21 cellular contexts compared by ENCODE assay signal in the genomic region with DNA sequence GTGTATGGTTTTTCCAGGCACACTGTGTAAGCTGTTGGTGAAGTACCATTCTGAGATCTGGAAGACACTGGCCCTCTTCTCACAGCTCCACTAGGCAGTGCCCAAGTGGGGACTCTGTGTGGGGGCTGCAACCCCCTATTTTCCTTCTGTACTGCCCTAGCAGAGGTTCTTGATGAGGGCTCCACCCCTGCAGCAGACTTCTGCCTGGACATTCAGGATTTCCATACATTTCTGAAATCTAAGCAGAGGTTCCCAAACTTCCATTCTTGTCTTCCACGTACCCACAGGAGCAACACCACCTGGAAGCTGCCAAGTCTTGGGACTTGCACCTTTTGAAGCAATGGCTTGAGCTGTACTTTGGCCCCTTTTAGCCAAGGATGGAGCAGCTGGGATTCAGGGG.
"Had no signal": no experiment of that assay in that cellular context is flagged by ENCODE, and none has a peak within 500 bp of the region (broad histone marks: within the 10 kb centered on the region; RNA-seq: fewer than 3 reads in every experiment).

No MANE protein-coding gene starts in this region.

- H3K9ac ChIP-seq: KMS-11 had no signal

- H3K27me3 ChIP-seq: SJCRH30 had no signal

- H3K27ac ChIP-seq: HL-60, KMS-11, RWPE1, SJCRH30 had no signal

- H3K36me3 ChIP-seq: SJCRH30 had no signal

- H3K4me2 ChIP-seq: KMS-11 had no signal

- DNase-seq: Kasumi-1, MM.1S, NCI-H1105, NCI-H1417, NCI-H1436 treated with DMSO at 0.1 percent for 48 hours, NCI-H1694, NCI-H187 treated with DMSO at 0.1 percent for 48 hours, NCI-H2029 treated with DMSO at 0.1 percent for 48 hours, NCI-H2107, NCI-H2227 treated with DMSO at 0.1 percent for 48 hours, NCI-H524, NCI-H526 treated with DMSO at 0.1 percent for 48 hours, NCI-H748 treated with DMSO at 0.1 percent for 48 hours, PC-3, SHP77, SJCRH30 had no signal

- H3K4me3 ChIP-seq: K562, SJCRH30 had no signal

- FAIRE-seq: HTR-8/SVneo, K562 had no signal

- H3K4me1 ChIP-seq: SJCRH30 had no signal
